Comparison of ENCODE assay signal across 9 cellular contexts in genomic region chr9:127554966-127555829, GRCh38. TPM values are rescaled to one million over a fixed set of nuclear protein-coding genes. Genes with fewer than 3 reads are reported as not detected.
A peak's percentile ranks its signal among the peaks of the same experiment; 100 is the strongest.
DNase-seq lines count a peak whose midpoint lies in the region; ATAC-seq and TF ChIP-seq lines count a peak whose summit lies in the region.
"Had no signal": no experiment of that assay in that cellular context is flagged by ENCODE, and none has a peak within 500 bp of the region (broad histone marks: within the 10 kb centered on the region; RNA-seq: fewer than 3 reads in every experiment).

No MANE protein-coding gene starts in this region.

- ATAC-seq in activated CD8-positive, alpha-beta T cell treated with anti-CD3 and anti-CD28 coated beads for 36 hours: no peak
- ATAC-seq in foreskin keratinocyte (no peak), GM18858 (IDR thresholded peaks at IDR 0.05; ENCODE audit: unreplicated experiment) (no peak), HG03469 (IDR thresholded peaks at IDR 0.05; ENCODE audit: unreplicated experiment) (no peak), GM19023 (IDR thresholded peaks at IDR 0.05; ENCODE audit: unreplicated experiment) (no peak)

- H3K36me3 ChIP-seq in spleen: no peaks in the 10 kb centered on the region

- 71 to 80% (median 75%) methylated on average over 12 to 15 of the region's 15 CpGs for WGBS in spleen, 5 donors

- no peak for TF ChIP-seq POLR2A in spleen (IDR thresholded peaks at IDR 0.05)

- intact Hi-C loops in activated CD8-positive, alpha-beta T cell treated with anti-CD3 and anti-CD28 coated beads for 36 hours (cut with micrococcal nuclease): no loop called here
- intact Hi-C loops in spleen (cut with DNase I; ENCODE audit: low total_unique reads): no loop called here

- no peaks in the 10 kb centered on the region for H3K27me3 ChIP-seq in foreskin keratinocyte
- H3K27me3 ChIP-seq in spleen (replicated peaks in 1 of 7): no peaks in the 10 kb centered on the region

- H3K27ac ChIP-seq in foreskin keratinocyte (peak overlapping the region; percentile 56), spleen (peak overlapping the region; percentile 17 to 80 (median 68))

- POLR2A ChIA-PET in activated CD8-positive, alpha-beta T cell treated with anti-CD3 and anti-CD28 coated beads for 36 hours (lab: Charles Lee): interaction anchor here (0.6 to 1.8 kb wide), 3 partner anchors 24 to 170 kb away, joined by 3 to 6 read pairs (median 3); partner anchors contain the start of genes LRSAM1 and RPL12

- H3K27me3 Mint-ChIP-seq in HFFc6 (ENCODE audit: insufficient read depth): peaks cover 8% of the 10 kb centered on the region; the same call in 1 of the 2 replicates
- H3K27me3 Mint-ChIP-seq in activated CD8-positive, alpha-beta T cell treated with anti-CD3 and anti-CD28 coated beads for 36 hours: no peaks in the 10 kb centered on the region

- no peaks in the 10 kb centered on the region for H3K9me3 ChIP-seq in spleen

- H3K9me3 Mint-ChIP-seq in HFFc6: no peaks in the 10 kb centered on the region
- no peaks in the 10 kb centered on the region for H3K9me3 Mint-ChIP-seq in activated CD8-positive, alpha-beta T cell treated with anti-CD3 and anti-CD28 coated beads for 36 hours

- DNase-seq in HFFc6 (no peak), foreskin keratinocyte (no peak), spleen (no peak)
- no peak for DNase-seq in activated CD8-positive, alpha-beta T cell treated with anti-CD3 and anti-CD28 coated beads for 36 hours
- no peak for DNase-seq in stimulated activated CD4-positive, alpha-beta T cell treated with anti-CD3 and anti-CD28 coated beads, Interleukin-12 subunit alpha, Interleukin-12 subunit beta, amount 100 ng/mL, for 4 hours
- DNase-seq: NCI-H1436 treated with DMSO at 0.1 percent for 48 hours had no signal

- CTCF ChIA-PET in activated CD8-positive, alpha-beta T cell treated with anti-CD3 and anti-CD28 coated beads for 36 hours (lab: Charles Lee): interaction anchor here (1.0 to 2.7 kb wide), 4 partner anchors 30 to 366 kb away, joined by 3 to 11 read pairs (median 4); no protein-coding TSS in a partner anchor

- no peak overlapping the region for H3K4me3 ChIP-seq in spleen

- H3K27ac Mint-ChIP-seq in HFFc6: peak overlapping the region; percentile 99
- peak overlapping the region; percentile 81 for H3K27ac Mint-ChIP-seq in activated CD8-positive, alpha-beta T cell treated with anti-CD3 and anti-CD28 coated beads for 36 hours

- peaks cover 33% of the 10 kb centered on the region for H3K36me3 Mint-ChIP-seq in HFFc6 (ENCODE audit: low read depth)
- no peaks in the 10 kb centered on the region for H3K36me3 Mint-ChIP-seq in activated CD8-positive, alpha-beta T cell treated with anti-CD3 and anti-CD28 coated beads for 36 hours (ENCODE audit: low read depth)

- H3K4me1 ChIP-seq in foreskin keratinocyte (peaks cover 41% of the 10 kb centered on the region), spleen (peaks cover 28 to 79% (median 55%) of the 10 kb centered on the region in 6 donors)

- H3K4me3 Mint-ChIP-seq in HFFc6: peak overlapping the region; percentile 71
- peak overlapping the region; percentile 45 for H3K4me3 Mint-ChIP-seq in activated CD8-positive, alpha-beta T cell treated with anti-CD3 and anti-CD28 coated beads for 36 hours

- no peak for TF ChIP-seq CTCF in HFFc6 (IDR thresholded peaks at IDR 0.05)
- TF ChIP-seq CTCF in activated CD8-positive, alpha-beta T cell treated with anti-CD3 and anti-CD28 coated beads for 36 hours (IDR thresholded peaks at IDR 0.05): no peak
- no peak for TF ChIP-seq CTCF in foreskin keratinocyte (conservative IDR thresholded peaks at IDR 0.05)
- no peak for TF ChIP-seq CTCF in spleen (IDR thresholded peaks at IDR 0.05 in 8 of 11, conservative IDR thresholded peaks at IDR 0.05 in 3 of 11)

- peaks cover 88% of the 10 kb centered on the region for H3K4me1 Mint-ChIP-seq in HFFc6 (ENCODE audit: low read depth)
- H3K4me1 Mint-ChIP-seq in activated CD8-positive, alpha-beta T cell treated with anti-CD3 and anti-CD28 coated beads for 36 hours (ENCODE audit: low read depth): peaks cover 45% of the 10 kb centered on the region

RNA-seq across cellular contexts. Expression of gene STXBP1, which starts 56.9 kb away (rescaled TPM):
- 10 to 100 TPM; 61.9 to 90.7 (median 73.6) TPM for total RNA-seq in HFFc6 (2021; fragmentation: NEBNext Ultra II Directional; extraction: Animal tissue kit (Norgen Biotek cat#: 25700))
- total RNA-seq in activated CD8-positive, alpha-beta T cell treated with anti-CD3 and anti-CD28 coated beads for 36 hours: 10 to 100 TPM; 19.2 to 23.5 TPM
- total RNA-seq in foreskin keratinocyte (20.2 and 20.6 TPM in 2 replicates), spleen (10 to 100 TPM; 26.0 to 75.7 (median 38.5) TPM)
- polyA plus RNA-seq in foreskin keratinocyte (15.5 and 18.7 TPM in 2 replicates), spleen (1 to 10 TPM; 4.3 to 7.6 (median 6.0) TPM)
